In the genomic region with DNA sequence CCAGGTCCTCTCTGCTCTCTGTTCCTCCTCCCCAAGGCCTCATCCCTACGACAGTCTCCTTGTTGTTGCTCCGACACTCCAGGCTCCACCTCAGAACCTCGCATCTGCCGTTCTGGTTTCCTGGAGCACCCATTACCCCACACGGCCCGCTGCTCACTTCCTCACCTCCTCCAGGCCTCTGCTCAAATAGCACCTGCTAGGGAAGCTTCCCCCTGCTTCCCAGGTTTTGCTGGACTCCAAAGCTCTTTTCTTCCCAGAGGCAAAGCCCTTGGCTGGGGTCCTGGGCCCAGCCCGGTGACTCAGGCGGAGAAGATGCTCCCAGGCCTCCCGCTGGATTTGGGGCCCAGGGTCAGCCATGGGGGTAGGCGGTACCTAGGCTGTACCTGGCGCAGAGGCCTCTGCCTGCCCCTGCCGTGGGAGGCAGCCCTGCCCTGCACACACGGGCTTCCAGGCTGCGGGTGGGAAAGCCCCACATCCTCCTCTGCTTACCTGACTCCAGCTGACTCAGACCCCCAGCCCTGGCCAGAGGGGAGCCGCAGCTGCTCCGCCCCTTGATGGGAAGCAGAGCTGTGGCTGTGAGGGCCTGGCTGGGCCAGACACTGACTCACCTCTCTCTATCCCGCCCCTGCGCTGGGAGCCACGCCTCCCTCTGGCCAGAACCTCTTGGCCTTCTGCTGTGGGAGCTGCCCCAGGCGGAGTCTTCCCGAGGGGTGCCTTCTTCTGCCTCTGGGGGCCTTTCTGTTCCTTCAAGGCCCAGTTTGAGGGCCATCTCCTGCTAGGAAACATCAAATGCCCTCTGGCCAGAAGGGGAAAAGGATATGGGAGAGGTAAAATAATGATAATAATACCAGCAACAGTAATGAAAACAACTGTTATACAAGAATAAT, we compare ENCODE assay signal across 7 cellular contexts.
A peak's percentile ranks its signal among the peaks of the same experiment; 100 is the strongest.
DNase-seq lines count a peak whose midpoint lies in the region; ATAC-seq and TF ChIP-seq lines count a peak whose summit lies in the region.

No MANE protein-coding gene starts in this region.

- H2BK15ac ChIP-seq in neuronal stem cell (ENCODE audit: low read length), result peak overlapping the region; percentile 84

- CTCF ChIA-PET in HEK293T (lab: Yijun Ruan, JAX), result interaction anchor here (0.7 kb wide), 1 partner anchor 17 kb away, joined by 3 read pairs; no protein-coding TSS in a partner anchor

- H3K9me3 Mint-ChIP-seq in immature natural killer cell, result peaks cover 0 to 5% (median 2%) of the 10 kb centered on the region in 6 donors

- POLR2A ChIA-PET in HEK293T (lab: Yijun Ruan, JAX), result interaction anchor here (1.2 kb wide), 1 partner anchor 130 kb away, joined by 5 read pairs; a partner anchor contains a TSS

- H3K79me1 ChIP-seq in neuronal stem cell (ENCODE audit: low read depth, low read length), result no peaks in the 10 kb centered on the region

- H3K36me3 Mint-ChIP-seq in immature natural killer cell, result peaks cover 0 to 9% (median 0%) of the 10 kb centered on the region in 3 donors

- no peaks in the 10 kb centered on the region for H3K4me1 Mint-ChIP-seq in immature natural killer cell

- no peak overlapping the region for H3K14ac ChIP-seq in neuronal stem cell (ENCODE audit: low read length)

- DNase-seq in HEK293T (ENCODE audit: extremely low spot score) (peak; percentile 45), SK-N-DZ (ENCODE audit: low spot score) (peak; percentile 73), esophagus muscularis mucosa (ENCODE audit: extremely low spot score) (no peak), neuronal stem cell (ENCODE audit: low spot score) (peak; percentile 56), NCI-H1105 (lab: John Stamatoyannopoulos, UW) (no peak), immature natural killer cell (no peak)

- no peak for ATAC-seq in HG02840 (IDR thresholded peaks at IDR 0.05; ENCODE audit: low FRiP score, unreplicated experiment)

- H3K4ac ChIP-seq in neuronal stem cell (ENCODE audit: low read length), result peak overlapping the region; percentile 72

- no peak overlapping the region for H3K9ac ChIP-seq in neuronal stem cell (ENCODE audit: low read depth, low read length, poor library complexity)

- H2BK5ac ChIP-seq in neuronal stem cell (ENCODE audit: low read length), result no peak overlapping the region

- no peaks in the 10 kb centered on the region for H3K27me3 ChIP-seq in esophagus muscularis mucosa
- peaks cover 0 to 37% (median 0%) of the 10 kb centered on the region in 3 experiments for H3K27me3 ChIP-seq in neuronal stem cell (ENCODE audit: control insufficient read depth in 3 of 3, insufficient read depth in 3 of 3, low read depth in 1 of 3, low read length in 3 of 3)

- H3K4me3 Mint-ChIP-seq in immature natural killer cell, result no peak overlapping the region

- H3K4me1 ChIP-seq in esophagus muscularis mucosa (peaks cover 20 to 29% (median 23%) of the 10 kb centered on the region in 4 donors), neuronal stem cell (ENCODE audit: control insufficient read depth in 2 of 2, insufficient read depth in 1 of 2, low read depth in 1 of 2, low read length in 2 of 2) (peaks cover 0 to 12% of the 10 kb centered on the region in 2 donors)

- TF ChIP-seq POLR2A in esophagus muscularis mucosa (IDR thresholded peaks at IDR 0.05; ENCODE audit: low read depth), result peak; percentile 65

- peak overlapping the region; percentile 56 for H3K23ac ChIP-seq in neuronal stem cell (ENCODE audit: low read depth, low read length, poor library complexity)

- intact Hi-C loops in esophagus muscularis mucosa (cut with DNase I), result no loop called here

- peak overlapping the region; percentile 77 for H2BK12ac ChIP-seq in neuronal stem cell (ENCODE audit: low read length)

- peak overlapping the region; percentile 95 for H4K8ac ChIP-seq in neuronal stem cell (ENCODE audit: low read depth, low read length)

- H3K18ac ChIP-seq in neuronal stem cell (ENCODE audit: low read length), result peak overlapping the region; percentile 95

- TF ChIP-seq EP300 in esophagus muscularis mucosa (IDR thresholded peaks at IDR 0.05), result no peak

- H3K27me3 Mint-ChIP-seq in immature natural killer cell (ENCODE audit: low read depth in 3 of 3), result peaks cover 0 to 6% (median 3%) of the 10 kb centered on the region in 3 donors

- peak overlapping the region; percentile 52 for H2BK120ac ChIP-seq in neuronal stem cell (ENCODE audit: low read depth, low read length)

- H3K4me2 ChIP-seq in neuronal stem cell (ENCODE audit: insufficient read depth, low read length, poor library complexity, severe bottlenecking), result no peak overlapping the region

- no peak overlapping the region for H4K91ac ChIP-seq in neuronal stem cell (ENCODE audit: low read depth, low read length, poor library complexity)

- H2AFZ ChIP-seq in neuronal stem cell (ENCODE audit: low read length), result peak overlapping the region; percentile 55

- H3K27ac ChIP-seq in esophagus muscularis mucosa (replicated peaks in 1 of 4) (peak overlapping the region; percentile 70 to 76 (median 74)), neuronal stem cell (replicated peaks; ENCODE audit: low read length) (peak overlapping the region; percentile 27)

- H2AK5ac ChIP-seq in neuronal stem cell (ENCODE audit: low read depth, low read length), result peak overlapping the region; percentile 56

- H3K36me3 ChIP-seq in esophagus muscularis mucosa (no peaks in the 10 kb centered on the region), neuronal stem cell (replicated peaks in 1 of 2; ENCODE audit: control insufficient read depth in 2 of 2, insufficient read depth in 2 of 2, low read length in 2 of 2) (no peaks in the 10 kb centered on the region)

- WGBS in esophagus muscularis mucosa, result 51% methylated on average over 16 of the region's 21 CpGs
- WGBS in neuronal stem cell (ENCODE audit: extremely low coverage in 2 of 2, insufficient read length in 2 of 2, insufficient replicate concordance in 1 of 2), 2 donors, result no CpG with 5 or more reads among the region's 21 CpGs

- H3K27ac Mint-ChIP-seq in immature natural killer cell, result peak overlapping the region in 1 of 6 donors; percentile 6

- H3K4me3 ChIP-seq in esophagus muscularis mucosa (peak overlapping the region; percentile 30 to 50 (median 34)), neuronal stem cell (ENCODE audit: low read length in 2 of 2) (no peak overlapping the region)

- TF ChIP-seq CTCF in esophagus muscularis mucosa (IDR thresholded peaks at IDR 0.05), result no peak

- H3K9me3 ChIP-seq in esophagus muscularis mucosa (no peaks in the 10 kb centered on the region), neuronal stem cell (replicated peaks in 1 of 2; ENCODE audit: control insufficient read depth in 2 of 2, insufficient read depth in 1 of 2, low read depth in 1 of 2, low read length in 2 of 2) (no peaks in the 10 kb centered on the region)

TF ChIP-seq in HEK293T, 16 proteins besides CTCF, POLR2A, EP300 and RAD21:
- TF ChIP-seq ELF4 (IDR thresholded peaks at IDR 0.05) (no peak), ARNT (IDR thresholded peaks at IDR 0.05) (no peak)

Comparison
In these comparisons a context has a peak if more than half of its experiments do, and no peak if none do; other contexts are left out.
1. DNase-seq: peak in HEK293T (single experiment), SK-N-DZ (single experiment) and neuronal stem cell (single experiment); none in esophagus muscularis mucosa (single experiment), NCI-H1105 (single experiment) and immature natural killer cell (0 of 3).
2. H3K4me3 ChIP-seq: peak in esophagus muscularis mucosa (4 of 4); none in neuronal stem cell (0 of 2).